Comparison of ENCODE assay signal across 2 cellular contexts in the genomic region with DNA sequence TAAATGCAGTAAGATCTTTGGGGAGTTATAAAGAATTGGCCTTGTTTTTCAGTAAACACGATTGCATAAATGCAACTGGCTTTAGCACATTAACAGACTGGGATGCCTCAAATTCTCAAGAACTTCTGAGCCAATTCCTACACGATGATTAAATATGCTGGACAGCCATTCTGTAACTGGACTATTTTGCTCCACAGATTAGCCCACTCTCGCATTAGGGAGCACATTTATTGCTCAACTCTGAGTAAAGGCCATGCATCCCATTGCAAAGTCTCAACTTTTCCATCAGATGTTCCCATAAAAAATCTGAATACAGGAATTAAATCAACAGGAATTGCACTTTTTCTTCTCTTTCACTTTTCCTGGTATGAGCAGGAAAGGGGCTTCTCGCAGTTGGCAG.
TF ChIP-seq lines count a peak whose summit lies in the region.

No MANE protein-coding gene starts in this region.

TF ChIP-seq in SK-N-SH, 30 proteins besides CTCF, POLR2A, EP300 and RAD21 (continued from another document):
- TF ChIP-seq, protein P1, sequence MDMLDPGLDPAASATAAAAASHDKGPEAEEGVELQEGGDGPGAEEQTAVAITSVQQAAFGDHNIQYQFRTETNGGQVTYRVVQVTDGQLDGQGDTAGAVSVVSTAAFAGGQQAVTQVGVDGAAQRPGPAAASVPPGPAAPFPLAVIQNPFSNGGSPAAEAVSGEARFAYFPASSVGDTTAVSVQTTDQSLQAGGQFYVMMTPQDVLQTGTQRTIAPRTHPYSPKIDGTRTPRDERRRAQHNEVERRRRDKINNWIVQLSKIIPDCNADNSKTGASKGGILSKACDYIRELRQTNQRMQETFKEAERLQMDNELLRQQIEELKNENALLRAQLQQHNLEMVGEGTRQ (IDR thresholded peaks at IDR 0.05; ENCODE audit: borderline replicate concordance, low read depth, low read length) = no peak
- TF ChIP-seq ELF1 (IDR thresholded peaks at IDR 0.05) = no peak
- TF ChIP-seq YY1 (IDR thresholded peaks at IDR 0.05; ENCODE audit: low read depth) = no peak
- TF ChIP-seq, protein P2, sequence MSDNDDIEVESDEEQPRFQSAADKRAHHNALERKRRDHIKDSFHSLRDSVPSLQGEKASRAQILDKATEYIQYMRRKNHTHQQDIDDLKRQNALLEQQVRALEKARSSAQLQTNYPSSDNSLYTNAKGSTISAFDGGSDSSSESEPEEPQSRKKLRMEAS (IDR thresholded peaks at IDR 0.05; ENCODE audit: low read depth) = no peak
- no peak for TF ChIP-seq REST (IDR thresholded peaks at IDR 0.05; ENCODE audit: low read depth, low read length)
- TF ChIP-seq GATA2 (CRISPR knock-in tag; IDR thresholded peaks at IDR 0.05) = no peak
- TF ChIP-seq NRF1 (IDR thresholded peaks at IDR 0.05; ENCODE audit: low read depth, low read length) = no peak
- no peak for TF ChIP-seq ZBTB33 (IDR thresholded peaks at IDR 0.05; ENCODE audit: borderline replicate concordance, low read depth)
- no peak for TF ChIP-seq NFIC (IDR thresholded peaks at IDR 0.05; ENCODE audit: borderline replicate concordance)
- no peak for TF ChIP-seq SIN3A (IDR thresholded peaks at IDR 0.05; ENCODE audit: borderline replicate concordance, low read depth, low read length)
- TF ChIP-seq RXRA (IDR thresholded peaks at IDR 0.05; ENCODE audit: borderline replicate concordance, low read depth) = no peak
- no peak for TF ChIP-seq FOXM1 (IDR thresholded peaks at IDR 0.05; ENCODE audit: low read depth)
- TF ChIP-seq JUND (IDR thresholded peaks at IDR 0.05) = no peak
- no peak for TF ChIP-seq CHD2 (IDR thresholded peaks at IDR 0.05; ENCODE audit: low read length, partially characterized antibody)
- TF ChIP-seq SMC3 (IDR thresholded peaks at IDR 0.05; ENCODE audit: low read depth, low read length) = no peak

TF ChIP-seq in SK-N-SH treated with all-trans-retinoic acid at 6 μM for 48 hours, 23 proteins besides CTCF, POLR2A, EP300 and RAD21 (continued from another document):
- TF ChIP-seq, protein P3, sequence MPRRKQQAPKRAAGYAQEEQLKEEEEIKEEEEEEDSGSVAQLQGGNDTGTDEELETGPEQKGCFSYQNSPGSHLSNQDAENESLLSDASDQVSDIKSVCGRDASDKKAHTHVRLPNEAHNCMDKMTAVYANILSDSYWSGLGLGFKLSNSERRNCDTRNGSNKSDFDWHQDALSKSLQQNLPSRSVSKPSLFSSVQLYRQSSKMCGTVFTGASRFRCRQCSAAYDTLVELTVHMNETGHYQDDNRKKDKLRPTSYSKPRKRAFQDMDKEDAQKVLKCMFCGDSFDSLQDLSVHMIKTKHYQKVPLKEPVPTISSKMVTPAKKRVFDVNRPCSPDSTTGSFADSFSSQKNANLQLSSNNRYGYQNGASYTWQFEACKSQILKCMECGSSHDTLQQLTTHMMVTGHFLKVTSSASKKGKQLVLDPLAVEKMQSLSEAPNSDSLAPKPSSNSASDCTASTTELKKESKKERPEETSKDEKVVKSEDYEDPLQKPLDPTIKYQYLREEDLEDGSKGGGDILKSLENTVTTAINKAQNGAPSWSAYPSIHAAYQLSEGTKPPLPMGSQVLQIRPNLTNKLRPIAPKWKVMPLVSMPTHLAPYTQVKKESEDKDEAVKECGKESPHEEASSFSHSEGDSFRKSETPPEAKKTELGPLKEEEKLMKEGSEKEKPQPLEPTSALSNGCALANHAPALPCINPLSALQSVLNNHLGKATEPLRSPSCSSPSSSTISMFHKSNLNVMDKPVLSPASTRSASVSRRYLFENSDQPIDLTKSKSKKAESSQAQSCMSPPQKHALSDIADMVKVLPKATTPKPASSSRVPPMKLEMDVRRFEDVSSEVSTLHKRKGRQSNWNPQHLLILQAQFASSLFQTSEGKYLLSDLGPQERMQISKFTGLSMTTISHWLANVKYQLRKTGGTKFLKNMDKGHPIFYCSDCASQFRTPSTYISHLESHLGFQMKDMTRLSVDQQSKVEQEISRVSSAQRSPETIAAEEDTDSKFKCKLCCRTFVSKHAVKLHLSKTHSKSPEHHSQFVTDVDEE (CRISPR knock-in tag; IDR thresholded peaks at IDR 0.05) = no peak
- TF ChIP-seq PPARA (CRISPR knock-in tag; IDR thresholded peaks at IDR 0.05; ENCODE audit: borderline replicate concordance) = no peak
- TF ChIP-seq ZNF8 (CRISPR knock-in tag; IDR thresholded peaks at IDR 0.05) = no peak
- TF ChIP-seq ZNF565 (CRISPR knock-in tag; conservative IDR thresholded peaks at IDR 0.05; ENCODE audit: low read depth) = no peak
- TF ChIP-seq SNAI2 (CRISPR knock-in tag; IDR thresholded peaks at IDR 0.05) = no peak
- TF ChIP-seq CSRNP3 (CRISPR knock-in tag; IDR thresholded peaks at IDR 0.05) = no peak
- no peak for TF ChIP-seq TCF4 (CRISPR knock-in tag; IDR thresholded peaks at IDR 0.05; ENCODE audit: borderline replicate concordance)
- TF ChIP-seq ARNTL (CRISPR knock-in tag; IDR thresholded peaks at IDR 0.05; ENCODE audit: borderline replicate concordance, low read depth) = no peak
- no peak for TF ChIP-seq POU6F1 (CRISPR knock-in tag; IDR thresholded peaks at IDR 0.05; ENCODE audit: borderline replicate concordance, low read depth)
